8 cellular contexts compared by ENCODE assay signal in the genomic region with DNA sequence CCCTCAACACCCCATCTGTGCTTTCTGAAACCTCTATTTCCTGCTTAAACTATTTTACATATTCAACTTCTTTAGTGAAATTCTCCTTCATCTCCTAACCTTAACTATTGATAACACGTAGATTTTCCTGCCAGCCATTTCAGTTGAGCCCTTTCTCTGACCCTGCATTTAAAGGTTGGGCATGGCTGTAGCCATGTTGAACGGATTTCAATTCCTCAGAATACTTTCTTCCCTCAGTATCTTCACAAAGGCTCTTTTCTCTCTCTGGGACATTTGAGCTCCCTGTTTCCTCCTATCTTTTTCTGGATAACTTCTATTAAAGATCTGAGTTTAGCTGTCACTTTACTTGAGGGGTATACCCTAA. TPM values are rescaled to one million over a fixed set of nuclear protein-coding genes. Genes with fewer than 3 reads are reported as not detected.
DNase-seq lines count a peak whose midpoint lies in the region; ATAC-seq and TF ChIP-seq lines count a peak whose summit lies in the region.

No MANE protein-coding gene starts in this region.

- peak overlapping the region; percentile 85; the same call in 1 of the 2 replicates for H3K9ac ChIP-seq in BLaER1
- H3K9ac ChIP-seq in Loucy (ENCODE audit: low read depth, low read length, poor library complexity, severe bottlenecking), result peak overlapping the region; percentile 88
- H3K9ac ChIP-seq in duodenal mucosa (ENCODE audit: low read depth in 1 of 2, low read length in 2 of 2), result peak overlapping the region in 1 of 2 donors; percentile 74
- peak overlapping the region; percentile 94 for H3K9ac ChIP-seq in neural cell (ENCODE audit: low read length)

- peak overlapping the region; percentile 85 for H3K4me3 ChIP-seq in BLaER1
- H3K4me3 ChIP-seq in Loucy (ENCODE audit: low read length, poor library complexity, severe bottlenecking), result peak overlapping the region; percentile 95
- peak overlapping the region; percentile 85 to 95 for H3K4me3 ChIP-seq in duodenal mucosa (ENCODE audit: low read depth in 1 of 2, low read length in 2 of 2)
- peak overlapping the region; percentile 92 for H3K4me3 ChIP-seq in neural cell (ENCODE audit: low read length)

- H3K79me2 ChIP-seq in Loucy (ENCODE audit: insufficient read depth, low read length) (peaks cover 74% of the 10 kb centered on the region), neural cell (replicated peaks; ENCODE audit: insufficient read depth, low read length) (peaks cover 62% of the 10 kb centered on the region)

- no peak for TF ChIP-seq CTCF in Loucy (conservative IDR thresholded peaks at IDR 0.05; ENCODE audit: low read length)
- no peak for TF ChIP-seq CTCF in neural cell (IDR thresholded peaks at IDR 0.05; ENCODE audit: poor library complexity, severe bottlenecking)

- no peak for ATAC-seq in GM21423 (IDR thresholded peaks at IDR 0.05; ENCODE audit: unreplicated experiment)

- H3K27ac ChIP-seq in BLaER1 (no peak overlapping the region), duodenal mucosa (ENCODE audit: low read depth, low read length) (no peak overlapping the region), neural cell (ENCODE audit: low read length) (no peak overlapping the region)

- H3K9me2 ChIP-seq in Loucy (replicated peaks; ENCODE audit: low read depth, low read length) (no peaks in the 10 kb centered on the region), neural cell (ENCODE audit: insufficient read depth, low read length) (no peaks in the 10 kb centered on the region)

- no peak for TF ChIP-seq RAD21 in neural cell (conservative IDR thresholded peaks at IDR 0.05)

- H3F3A ChIP-seq in Loucy (ENCODE audit: low read depth) (no peaks in the 10 kb centered on the region), neural cell (ENCODE audit: insufficient read depth, low read length, poor library complexity, severe bottlenecking) (no peaks in the 10 kb centered on the region)

- H3K36me3 ChIP-seq in BLaER1, result peaks cover 10% of the 10 kb centered on the region; the same call in 1 of the 2 replicates
- H3K36me3 ChIP-seq in Loucy (ENCODE audit: insufficient read depth, low read length), result no peaks in the 10 kb centered on the region
- peaks cover 0 to 4% of the 10 kb centered on the region in 2 donors for H3K36me3 ChIP-seq in duodenal mucosa (ENCODE audit: control insufficient read depth in 1 of 2, insufficient read depth in 2 of 2, low read length in 2 of 2)
- H3K36me3 ChIP-seq in neural cell (ENCODE audit: insufficient read depth, low read length), result no peaks in the 10 kb centered on the region

- no peak for TF ChIP-seq EP300 in neural cell (conservative IDR thresholded peaks at IDR 0.05; ENCODE audit: poor library complexity, severe bottlenecking)

- peak overlapping the region; percentile 94 for H3K4me2 ChIP-seq in BLaER1
- H3K4me2 ChIP-seq in Loucy (ENCODE audit: low read depth, low read length, poor library complexity, severe bottlenecking), result peak overlapping the region; percentile 91
- peak overlapping the region; percentile 86 for H3K4me2 ChIP-seq in neural cell (ENCODE audit: low read length)

- DNase-seq in NCI-H1417 (lab: John Stamatoyannopoulos, UW), result no peak
- DNase-seq in NAMALWA (ENCODE audit: low spot score), result no peak
- no peak for DNase-seq in NCI-H2227 (lab: John Stamatoyannopoulos, UW; ENCODE audit: unreplicated experiment)

- H3K27me3 ChIP-seq in BLaER1 (no peaks in the 10 kb centered on the region), Loucy (ENCODE audit: insufficient read depth, low read length, poor library complexity, severe bottlenecking) (no peaks in the 10 kb centered on the region), duodenal mucosa (ENCODE audit: control insufficient read depth in 1 of 2, insufficient read depth in 2 of 2, low read length in 2 of 2) (no peaks in the 10 kb centered on the region), neural cell (ENCODE audit: insufficient read depth, low read depth, low read length) (no peaks in the 10 kb centered on the region)

- H2AFZ ChIP-seq in Loucy (ENCODE audit: low read length), result no peak overlapping the region
- no peak overlapping the region for H2AFZ ChIP-seq in neural cell (ENCODE audit: low read depth, low read length)

- H4K20me1 ChIP-seq in BLaER1, result peaks cover 58% of the 10 kb centered on the region
- peaks cover 49% of the 10 kb centered on the region for H4K20me1 ChIP-seq in Loucy (ENCODE audit: insufficient read depth, low read length, poor library complexity, severe bottlenecking)
- H4K20me1 ChIP-seq in neural cell (ENCODE audit: insufficient read depth), result no peaks in the 10 kb centered on the region

- H3K9me3 ChIP-seq in BLaER1 (no peaks in the 10 kb centered on the region), Loucy (ENCODE audit: insufficient read depth, low read depth, low read length) (no peaks in the 10 kb centered on the region), duodenal mucosa (ENCODE audit: control insufficient read depth in 1 of 2, low read length in 2 of 2) (no peaks in the 10 kb centered on the region), neural cell (ENCODE audit: low read length) (no peaks in the 10 kb centered on the region)

- H3K4me1 ChIP-seq in BLaER1, result peaks cover 33% of the 10 kb centered on the region
- peaks cover 47% of the 10 kb centered on the region for H3K4me1 ChIP-seq in Loucy (ENCODE audit: insufficient read depth, low read length, poor library complexity, severe bottlenecking)
- H3K4me1 ChIP-seq in duodenal mucosa (ENCODE audit: control insufficient read depth in 1 of 2, insufficient read depth in 2 of 2, low read length in 2 of 2), result peaks cover 17 to 25% of the 10 kb centered on the region in 2 donors

TF ChIP-seq in neural cell, 6 proteins besides CTCF, POLR2A, EP300 and RAD21:
- TF ChIP-seq POLR2AphosphoS5 (IDR thresholded peaks at IDR 0.05) (no peak), SMC3 (conservative IDR thresholded peaks at IDR 0.05; ENCODE audit: poor library complexity) (no peak), MXI1 (conservative IDR thresholded peaks at IDR 0.05; ENCODE audit: poor library complexity, severe bottlenecking) (no peak), EZH2 (IDR thresholded peaks at IDR 0.05; ENCODE audit: borderline replicate concordance, insufficient read depth, low read length, poor library complexity, severe bottlenecking) (no peak), TAF1 (IDR thresholded peaks at IDR 0.05; ENCODE audit: low read depth) (no peak)
- TF ChIP-seq, protein P1, sequence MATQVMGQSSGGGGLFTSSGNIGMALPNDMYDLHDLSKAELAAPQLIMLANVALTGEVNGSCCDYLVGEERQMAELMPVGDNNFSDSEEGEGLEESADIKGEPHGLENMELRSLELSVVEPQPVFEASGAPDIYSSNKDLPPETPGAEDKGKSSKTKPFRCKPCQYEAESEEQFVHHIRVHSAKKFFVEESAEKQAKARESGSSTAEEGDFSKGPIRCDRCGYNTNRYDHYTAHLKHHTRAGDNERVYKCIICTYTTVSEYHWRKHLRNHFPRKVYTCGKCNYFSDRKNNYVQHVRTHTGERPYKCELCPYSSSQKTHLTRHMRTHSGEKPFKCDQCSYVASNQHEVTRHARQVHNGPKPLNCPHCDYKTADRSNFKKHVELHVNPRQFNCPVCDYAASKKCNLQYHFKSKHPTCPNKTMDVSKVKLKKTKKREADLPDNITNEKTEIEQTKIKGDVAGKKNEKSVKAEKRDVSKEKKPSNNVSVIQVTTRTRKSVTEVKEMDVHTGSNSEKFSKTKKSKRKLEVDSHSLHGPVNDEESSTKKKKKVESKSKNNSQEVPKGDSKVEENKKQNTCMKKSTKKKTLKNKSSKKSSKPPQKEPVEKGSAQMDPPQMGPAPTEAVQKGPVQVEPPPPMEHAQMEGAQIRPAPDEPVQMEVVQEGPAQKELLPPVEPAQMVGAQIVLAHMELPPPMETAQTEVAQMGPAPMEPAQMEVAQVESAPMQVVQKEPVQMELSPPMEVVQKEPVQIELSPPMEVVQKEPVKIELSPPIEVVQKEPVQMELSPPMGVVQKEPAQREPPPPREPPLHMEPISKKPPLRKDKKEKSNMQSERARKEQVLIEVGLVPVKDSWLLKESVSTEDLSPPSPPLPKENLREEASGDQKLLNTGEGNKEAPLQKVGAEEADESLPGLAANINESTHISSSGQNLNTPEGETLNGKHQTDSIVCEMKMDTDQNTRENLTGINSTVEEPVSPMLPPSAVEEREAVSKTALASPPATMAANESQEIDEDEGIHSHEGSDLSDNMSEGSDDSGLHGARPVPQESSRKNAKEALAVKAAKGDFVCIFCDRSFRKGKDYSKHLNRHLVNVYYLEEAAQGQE (IDR thresholded peaks at IDR 0.05; ENCODE audit: borderline replicate concordance), result no peak

RNA-seq across cellular contexts. Expression of a gene that starts 1.2 kb away (rescaled TPM):
- polyA plus RNA-seq in neural cell, result 173 and 192 TPM in 2 replicates
- 123 and 151 TPM in 2 replicates for polyA minus RNA-seq in neural cell

RNA-seq across cellular contexts. Expression of a gene that starts 1.3 kb away (rescaled TPM):
- polyA plus RNA-seq in neural cell, result 65.3 and 83.9 TPM in 2 replicates
- polyA minus RNA-seq in neural cell, result 18.5 and 25.6 TPM in 2 replicates
